ENCODE assay signal across 8 cellular contexts in the genomic region with DNA sequence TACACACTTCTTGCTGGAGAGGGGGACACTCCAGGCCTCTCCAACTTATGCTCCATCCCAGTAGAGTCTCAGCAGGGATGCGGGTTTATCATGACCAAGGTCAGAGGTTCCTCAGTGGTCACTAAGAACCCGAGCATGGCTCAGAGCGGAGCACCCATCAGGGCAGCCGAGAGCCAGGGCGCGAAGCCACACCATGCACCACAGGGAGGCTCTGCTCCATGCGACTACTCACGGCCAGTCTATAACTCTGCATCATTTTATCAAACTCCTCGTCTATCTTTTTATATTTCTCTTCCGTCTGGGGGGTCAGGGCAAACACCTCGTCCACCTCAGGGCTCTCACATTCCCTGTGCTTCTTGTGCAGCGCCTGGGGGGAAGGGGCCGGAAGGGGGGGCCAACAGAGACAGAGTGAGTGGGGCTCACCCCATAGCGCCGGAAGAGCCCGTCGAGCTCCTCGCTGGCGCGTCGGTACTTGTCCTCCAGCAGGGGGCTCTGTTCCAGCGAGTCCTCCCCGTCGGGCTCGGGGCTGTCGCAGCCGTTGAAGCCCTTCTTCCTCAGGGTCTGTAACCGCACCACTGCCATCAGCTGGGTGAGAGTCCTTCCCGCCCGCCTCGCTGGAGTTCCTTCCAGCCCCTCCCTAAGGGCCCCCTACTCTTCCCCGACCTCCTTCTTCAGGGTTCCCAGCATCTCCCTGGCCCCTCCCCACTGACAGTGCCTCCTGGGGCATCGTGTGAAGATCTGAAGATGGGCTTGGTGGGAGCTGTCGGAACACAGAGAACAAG. TPM values are rescaled to one million over a fixed set of nuclear protein-coding genes. Genes with fewer than 3 reads are reported as not detected.
A peak's percentile ranks its signal among the peaks of the same experiment; 100 is the strongest.
DNase-seq lines count a peak whose midpoint lies in the region; ATAC-seq, FAIRE-seq and TF ChIP-seq lines count a peak whose summit lies in the region.

No MANE protein-coding gene starts in this region.

- H3K4me1 Mint-ChIP-seq in CD4-positive, alpha-beta memory T cell = peaks cover 31 to 53% (median 44%) of the 10 kb centered on the region in 4 donors
- H3K4me1 Mint-ChIP-seq in HFFc6 (ENCODE audit: low read depth) (peaks cover 61% of the 10 kb centered on the region), astrocyte (ENCODE audit: low read depth, unreplicated experiment) (peaks cover 36% of the 10 kb centered on the region), immature natural killer cell (peaks cover 56 to 72% of the 10 kb centered on the region in 2 donors)

- no peak overlapping the region for H2AFZ ChIP-seq in astrocyte (ENCODE audit: low read depth, low read length)

- H3K27ac ChIP-seq in CD4-positive, alpha-beta memory T cell (ENCODE audit: low read depth, low read length) = peak overlapping the region; percentile 42
- H3K27ac ChIP-seq in astrocyte (ENCODE audit: low read depth, low read length) = no peak overlapping the region

- no peaks in the 10 kb centered on the region for H3K27me3 Mint-ChIP-seq in CD4-positive, alpha-beta memory T cell
- peaks cover 6% of the 10 kb centered on the region for H3K27me3 Mint-ChIP-seq in HFFc6 (ENCODE audit: insufficient read depth)
- no peaks in the 10 kb centered on the region for H3K27me3 Mint-ChIP-seq in astrocyte (ENCODE audit: low read depth, unreplicated experiment)
- H3K27me3 Mint-ChIP-seq in immature natural killer cell (ENCODE audit: low read depth in 3 of 3) = peaks cover 28 to 38% (median 37%) of the 10 kb centered on the region in 3 donors

- H3K4me3 ChIP-seq in CD4-positive, alpha-beta memory T cell (ENCODE audit: low read length in 2 of 2) = no peak overlapping the region
- no peak overlapping the region for H3K4me3 ChIP-seq in astrocyte (ENCODE audit: insufficient read depth, low read depth, low read length)

- no peak for ATAC-seq in GM19351 (IDR thresholded peaks at IDR 0.05; ENCODE audit: unreplicated experiment)

- H3K79me2 ChIP-seq in astrocyte (ENCODE audit: insufficient read depth, low read length) = peaks cover 53% of the 10 kb centered on the region

- no peaks in the 10 kb centered on the region for H3K27me3 ChIP-seq in CD4-positive, alpha-beta memory T cell (ENCODE audit: insufficient read depth, low read length)
- no peaks in the 10 kb centered on the region for H3K27me3 ChIP-seq in astrocyte (ENCODE audit: insufficient read depth, low read length)

- no peak for FAIRE-seq in astrocyte (lab: Jason Lieb, UNC)

- H3K4me2 ChIP-seq in astrocyte (ENCODE audit: low read length) = no peak overlapping the region

- DNase-seq in CD4-positive, alpha-beta memory T cell = peak; percentile 77 to 81 (median 80)
- DNase-seq in HFFc6 = no peak
- peak; percentile 63 for DNase-seq in T-helper 22 cell (ENCODE audit: low read depth)
- DNase-seq in astrocyte (ENCODE audit: low read depth) = no peak
- DNase-seq in immature natural killer cell = peak; percentile 74 to 85 (median 79)
- DNase-seq in stimulated activated CD4-positive, alpha-beta T cell treated with anti-CD3 and anti-CD28 coated beads, Interleukin-2, amount 100 ng/mL, for 48 hours = peak; percentile 80 to 81
- DNase-seq in foreskin melanocyte = no peak

- H3K4me3 Mint-ChIP-seq in CD4-positive, alpha-beta memory T cell = peak overlapping the region in 6 of 8 donors; percentile 33 to 58 (median 46)
- no peak overlapping the region for H3K4me3 Mint-ChIP-seq in HFFc6
- H3K4me3 Mint-ChIP-seq in astrocyte (ENCODE audit: unreplicated experiment) = peak overlapping the region; percentile 34
- peak overlapping the region; percentile 33 to 74 (median 50) for H3K4me3 Mint-ChIP-seq in immature natural killer cell

- peaks cover 57 to 85% of the 10 kb centered on the region in 2 donors for H3K36me3 Mint-ChIP-seq in CD4-positive, alpha-beta memory T cell
- peaks cover 53% of the 10 kb centered on the region for H3K36me3 Mint-ChIP-seq in HFFc6 (ENCODE audit: low read depth)
- peaks cover 43% of the 10 kb centered on the region for H3K36me3 Mint-ChIP-seq in astrocyte (ENCODE audit: low read depth, unreplicated experiment)
- peaks cover 27 to 58% (median 32%) of the 10 kb centered on the region in 3 donors for H3K36me3 Mint-ChIP-seq in immature natural killer cell

- peaks cover 47% of the 10 kb centered on the region for H3K4me1 ChIP-seq in CD4-positive, alpha-beta memory T cell (ENCODE audit: insufficient read depth, low read length)
- H3K4me1 ChIP-seq in astrocyte (ENCODE audit: insufficient read depth, low read length) = peaks cover 14% of the 10 kb centered on the region

- H3K36me3 ChIP-seq in CD4-positive, alpha-beta memory T cell (ENCODE audit: insufficient read depth, low read length) = peaks cover 72% of the 10 kb centered on the region
- H3K36me3 ChIP-seq in astrocyte (ENCODE audit: insufficient read depth, low read length) = peaks cover 39% of the 10 kb centered on the region

- POLR2A ChIA-PET in CD4-positive, alpha-beta memory T cell (lab: Charles Lee; ENCODE audit: partially characterized antibody) = interaction anchor here (0.9 to 14.5 kb wide), 9 partner anchors 9 to 226 kb away, joined by 3 to 376 read pairs (median 6); partner anchors contain the start of genes GPATCH4, MEF2D and NAXE

- no peaks in the 10 kb centered on the region for H3K9me3 ChIP-seq in CD4-positive, alpha-beta memory T cell (ENCODE audit: control insufficient read depth in 1 of 2, low read length in 2 of 2)
- no peaks in the 10 kb centered on the region for H3K9me3 ChIP-seq in astrocyte (ENCODE audit: insufficient read depth, low read depth, low read length)

- intact Hi-C loops in CD4-positive, alpha-beta memory T cell (cut with micrococcal nuclease) = loop anchor here (1.0 kb wide), 5 partner anchors 20 to 128 kb away; partner anchors contain the start of gene MEF2D

- peak overlapping the region; percentile 75 to 97 (median 92) for H3K27ac Mint-ChIP-seq in CD4-positive, alpha-beta memory T cell
- H3K27ac Mint-ChIP-seq in HFFc6 = peak overlapping the region; percentile 76
- peak overlapping the region; percentile 59 for H3K27ac Mint-ChIP-seq in astrocyte (ENCODE audit: unreplicated experiment)
- H3K27ac Mint-ChIP-seq in immature natural killer cell = peak overlapping the region; percentile 73 to 93 (median 88)

- CTCF ChIA-PET in CD4-positive, alpha-beta memory T cell (lab: Charles Lee; ENCODE audit: partially characterized antibody) = interaction anchor here (0.6 to 14.7 kb wide), 28 partner anchors 10 to 177 kb away, joined by 3 to 257 read pairs (median 6); partner anchors contain the start of genes GPATCH4, IQGAP3, MEF2D and NAXE

- TF ChIP-seq CTCF in HFFc6 (IDR thresholded peaks at IDR 0.05) = peak; percentile 84
- TF ChIP-seq CTCF in astrocyte (IDR thresholded peaks at IDR 0.05; ENCODE audit: insufficient read depth, low read depth, low read length) = peak; percentile 37

- peaks cover 0 to 2% (median 0%) of the 10 kb centered on the region in 8 donors for H3K9me3 Mint-ChIP-seq in CD4-positive, alpha-beta memory T cell
- H3K9me3 Mint-ChIP-seq in HFFc6 (no peaks in the 10 kb centered on the region), astrocyte (ENCODE audit: unreplicated experiment) (no peaks in the 10 kb centered on the region), immature natural killer cell (no peaks in the 10 kb centered on the region)

- H3K9ac ChIP-seq in astrocyte (ENCODE audit: low read length) = no peak overlapping the region

- H4K20me1 ChIP-seq in astrocyte (ENCODE audit: insufficient read depth, low read length) = peaks cover 95% of the 10 kb centered on the region

RNA-seq across cellular contexts. Expression of gene MEF2D, which starts 20.0 kb away (rescaled TPM):
- 10 to 100 TPM; 65.0 to 69.6 TPM for total RNA-seq in CD4-positive, alpha-beta memory T cell
- 10 to 100 TPM in 1 of 2 donors, 1 to 10 TPM in 1; 4.2 to 13.8 TPM for polyA plus RNA-seq in CD4-positive, alpha-beta memory T cell
- 10 to 100 TPM; 50.0 to 60.1 (median 56.8) TPM for total RNA-seq in HFFc6 (2021; fragmentation: NEBNext Ultra II Directional; extraction: Animal tissue kit (Norgen Biotek cat#: 25700))
- total RNA-seq in astrocyte = 51.7 and 56.6 TPM in 2 replicates
- 10 to 100 TPM in 1 of 3 donors, 1 to 10 TPM in 2; 5.0 to 22.8 (median 6.0) TPM for polyA plus RNA-seq in immature natural killer cell

Comparison
In these comparisons a context has a peak if more than half of its experiments do, and no peak if none do; other contexts are left out.
1. DNase-seq: peak in CD4-positive, alpha-beta memory T cell (5 of 5), T-helper 22 cell (single experiment), immature natural killer cell (3 of 3) and stimulated activated CD4-positive, alpha-beta T cell treated with anti-CD3 and anti-CD28 coated beads, Interleukin-2, amount 100 ng/mL, for 48 hours (2 of 2); none in HFFc6 (single experiment), astrocyte (single experiment) and foreskin melanocyte (single experiment).
2. Peak in every context shown above with its lines, with median percentiles within 50 percentile points of each other: H3K27ac Mint-ChIP-seq.